9 cellular contexts compared by ENCODE assay signal in genomic region chr9:123266655-123267421, GRCh38. TPM values are rescaled to one million over a fixed set of nuclear protein-coding genes. Genes with fewer than 3 reads are reported as not detected.
DNase-seq lines count a peak whose midpoint lies in the region; ATAC-seq and TF ChIP-seq lines count a peak whose summit lies in the region.
"Had no signal": no experiment of that assay in that cellular context is flagged by ENCODE, and none has a peak within 500 bp of the region (broad histone marks: within the 10 kb centered on the region; RNA-seq: fewer than 3 reads in every experiment).

No MANE protein-coding gene starts in this region.

- no peak overlapping the region for H2BK120ac ChIP-seq in neuronal stem cell (ENCODE audit: low read depth, low read length)

- peak overlapping the region; percentile 56 for H2BK5ac ChIP-seq in neuronal stem cell (ENCODE audit: low read length)

- H3K4me3 ChIP-seq in GM06990 (replicated peaks; ENCODE audit: low read depth, low read length), result peak overlapping the region; percentile 88
- peak overlapping the region; percentile 91 for H3K4me3 ChIP-seq in MM.1S (ENCODE audit: low read length)
- peak overlapping the region; percentile 61 for H3K4me3 ChIP-seq in effector memory CD4-positive, alpha-beta T cell (ENCODE audit: insufficient read depth, low read depth, low read length, poor library complexity, severe bottlenecking)
- H3K4me3 ChIP-seq in neuronal stem cell (ENCODE audit: low read length in 2 of 2), result peak overlapping the region; percentile 79 to 89

- no peak overlapping the region for H3K18ac ChIP-seq in neuronal stem cell (ENCODE audit: low read length)

- H3K9me2 ChIP-seq in MM.1S (replicated peaks; ENCODE audit: insufficient read depth, low read length), result no peaks in the 10 kb centered on the region

- H3K4ac ChIP-seq in neuronal stem cell (ENCODE audit: low read length), result no peak overlapping the region

- H3K79me1 ChIP-seq in neuronal stem cell (ENCODE audit: low read depth, low read length), result peaks cover 1% of the 10 kb centered on the region

- no peak for ATAC-seq in GM19452 (IDR thresholded peaks at IDR 0.05; ENCODE audit: unreplicated experiment)

- H3K4me1 ChIP-seq in MM.1S (ENCODE audit: low read length), result peaks cover 31% of the 10 kb centered on the region
- H3K4me1 ChIP-seq in effector memory CD4-positive, alpha-beta T cell (ENCODE audit: control insufficient read depth, insufficient read depth, low read length, poor library complexity, severe bottlenecking), result peaks cover 13% of the 10 kb centered on the region
- H3K4me1 ChIP-seq in neuronal stem cell (ENCODE audit: control insufficient read depth in 2 of 2, insufficient read depth in 1 of 2, low read depth in 1 of 2, low read length in 2 of 2), result peaks cover 10 to 15% of the 10 kb centered on the region in 2 donors

- WGBS in neuronal stem cell (ENCODE audit: extremely low coverage in 2 of 2, insufficient read length in 2 of 2, insufficient replicate concordance in 1 of 2), 2 donors, result no CpG with 5 or more reads among the region's 9 CpGs

- H3K36me3 ChIP-seq in GM06990 (ENCODE audit: control insufficient read depth, insufficient read depth, low read length) (no peaks in the 10 kb centered on the region), MM.1S (replicated peaks; ENCODE audit: insufficient read depth, low read length) (no peaks in the 10 kb centered on the region), neuronal stem cell (replicated peaks in 1 of 2; ENCODE audit: control insufficient read depth in 2 of 2, insufficient read depth in 2 of 2, low read length in 2 of 2) (no peaks in the 10 kb centered on the region)
- no peaks in the 10 kb centered on the region for H3K36me3 ChIP-seq in effector memory CD4-positive, alpha-beta T cell (ENCODE audit: control insufficient read depth, insufficient read depth, low read length)

- H3K4me2 ChIP-seq in MM.1S (ENCODE audit: low read depth, low read length) (peak overlapping the region; percentile 58), neuronal stem cell (ENCODE audit: insufficient read depth, low read length, poor library complexity, severe bottlenecking) (peak overlapping the region; percentile 95)

- no peaks in the 10 kb centered on the region for H3K27me3 ChIP-seq in GM06990 (replicated peaks; ENCODE audit: control insufficient read depth, insufficient read depth, low read length)
- H3K27me3 ChIP-seq in MM.1S (replicated peaks; ENCODE audit: insufficient read depth, low read length), result no peaks in the 10 kb centered on the region
- H3K27me3 ChIP-seq in effector memory CD4-positive, alpha-beta T cell (replicated peaks; ENCODE audit: control insufficient read depth, insufficient read depth, low read length, poor library complexity, severe bottlenecking), result no peaks in the 10 kb centered on the region
- peaks cover 0 to 11% (median 2%) of the 10 kb centered on the region in 3 experiments for H3K27me3 ChIP-seq in neuronal stem cell (ENCODE audit: control insufficient read depth in 3 of 3, insufficient read depth in 3 of 3, low read depth in 1 of 3, low read length in 3 of 3)

- no peak overlapping the region for H4K91ac ChIP-seq in neuronal stem cell (ENCODE audit: low read depth, low read length, poor library complexity)

- H3K9ac ChIP-seq in MM.1S (ENCODE audit: low read length) (peak overlapping the region; percentile 88; the same call in 1 of the 2 replicates), neuronal stem cell (ENCODE audit: low read depth, low read length, poor library complexity) (peak overlapping the region; percentile 98)

- no peak overlapping the region for H3K14ac ChIP-seq in neuronal stem cell (ENCODE audit: low read length)

- no peak overlapping the region for H2BK12ac ChIP-seq in neuronal stem cell (ENCODE audit: low read length)

- TF ChIP-seq CTCF in GM06990 (IDR thresholded peaks at IDR 0.05; ENCODE audit: insufficient read depth, low read length, poor library complexity, severe bottlenecking) (no peak), MM.1S (IDR thresholded peaks at IDR 0.05; ENCODE audit: low read length) (no peak)

- H3K27ac ChIP-seq in MM.1S (ENCODE audit: low read length), result no peak overlapping the region
- H3K27ac ChIP-seq in effector memory CD4-positive, alpha-beta T cell (ENCODE audit: insufficient read depth, low read length, poor library complexity, severe bottlenecking), result no peak overlapping the region
- no peak overlapping the region for H3K27ac ChIP-seq in neuronal stem cell (replicated peaks; ENCODE audit: low read length)

- H2BK15ac ChIP-seq in neuronal stem cell (ENCODE audit: low read length), result no peak overlapping the region

- H2AK5ac ChIP-seq in neuronal stem cell (ENCODE audit: low read depth, low read length), result peak overlapping the region; percentile 64

- no peak for DNase-seq in GM06990 (ENCODE audit: extremely low read depth, insufficient read length)
- no peak for DNase-seq in MM.1S
- DNase-seq in effector memory CD4-positive, alpha-beta T cell, result no peak
- DNase-seq in neuronal stem cell (ENCODE audit: low spot score), result no peak
- DNase-seq in cerebellar nuclear complex (lab: John Stamatoyannopoulos, UW), result no peak
- DNase-seq in DMS79 treated with DMSO at 0.1 percent for 48 hours (lab: John Stamatoyannopoulos, UW), result no peak
- DNase-seq in activated CD4-positive, alpha-beta T cell treated with anti-CD3 and anti-CD28 coated beads for 4 hours, result no peak
- DNase-seq: SIG-M5 had no signal

- H3K9me3 ChIP-seq in MM.1S (replicated peaks; ENCODE audit: insufficient read depth, low read length) (no peaks in the 10 kb centered on the region), neuronal stem cell (replicated peaks in 1 of 2; ENCODE audit: control insufficient read depth in 2 of 2, insufficient read depth in 1 of 2, low read depth in 1 of 2, low read length in 2 of 2) (no peaks in the 10 kb centered on the region)
- H3K9me3 ChIP-seq in effector memory CD4-positive, alpha-beta T cell (ENCODE audit: control insufficient read depth, low read length), result no peaks in the 10 kb centered on the region

- no peak overlapping the region for H3K23ac ChIP-seq in neuronal stem cell (ENCODE audit: low read depth, low read length, poor library complexity)

- no peak overlapping the region for H2AFZ ChIP-seq in MM.1S (ENCODE audit: low read length)
- H2AFZ ChIP-seq in neuronal stem cell (ENCODE audit: low read length), result no peak overlapping the region

- no peak overlapping the region for H4K8ac ChIP-seq in neuronal stem cell (ENCODE audit: low read depth, low read length)

- H4K20me1 ChIP-seq in MM.1S (ENCODE audit: insufficient read depth, low read length), result peaks cover 17% of the 10 kb centered on the region

- H3F3A ChIP-seq in MM.1S (ENCODE audit: insufficient read depth, low read length), result peaks cover 10% of the 10 kb centered on the region

- H3K79me2 ChIP-seq in MM.1S (ENCODE audit: low read length), result peaks cover 62% of the 10 kb centered on the region

RNA-seq across cellular contexts. Expression of gene STRBP, which starts 1.5 kb away (rescaled TPM):
- polyA plus RNA-seq in neuronal stem cell (2013, experiment 1 of 2), result 54.4 TPM
- polyA plus RNA-seq in neuronal stem cell (2013, experiment 2 of 2), result 56.1 TPM
